In genomic region chr11:73388241-73389133, GRCh38 we compare ENCODE assay signal across 1 cellular context.
TF ChIP-seq lines count a peak whose summit lies in the region.

No MANE protein-coding gene starts in this region.

TF ChIP-seq in IMR-90, 13 proteins besides CTCF, POLR2A, EP300 and RAD21 (continued from another document):
- TF ChIP-seq RCOR1 (IDR thresholded peaks at IDR 0.05; ENCODE audit: insufficient replicate concordance, low read length) (no peak), USF2 (IDR thresholded peaks at IDR 0.05; ENCODE audit: low read depth, low read length) (no peak)
